Comparison of ENCODE assay signal across 8 cellular contexts in genomic region chr22:36439481-36440271, GRCh38. TPM values are rescaled to one million over a fixed set of nuclear protein-coding genes. Genes with fewer than 3 reads are reported as not detected.
DNase-seq lines count a peak whose midpoint lies in the region; ATAC-seq, FAIRE-seq and TF ChIP-seq lines count a peak whose summit lies in the region.

No MANE protein-coding gene starts in this region.

- intact Hi-C loops in kidney (cut with DNase I), result no loop called here

- no peak overlapping the region for H3K27ac ChIP-seq in kidney (ENCODE audit: low read depth in 2 of 2, low read length in 2 of 2)

- H3K4me1 Mint-ChIP-seq in activated naive CD4-positive, alpha-beta T cell treated with anti-CD3 and anti-CD28 coated beads, Interleukin-2, amount 50 U/mL, for 24 hours, result peaks cover 45% of the 10 kb centered on the region
- peaks cover 54% of the 10 kb centered on the region for H3K4me1 Mint-ChIP-seq in activated naive CD4-positive, alpha-beta T cell treated with anti-CD3 and anti-CD28 coated beads, Interleukin-2, amount 10 ng/mL, durations not matched to agents 7 days and 5 days
- peaks cover 21% of the 10 kb centered on the region for H3K4me1 Mint-ChIP-seq in type B pancreatic cell (ENCODE audit: unreplicated experiment)

- no peaks in the 10 kb centered on the region for H3K27me3 Mint-ChIP-seq in activated naive CD4-positive, alpha-beta T cell treated with anti-CD3 and anti-CD28 coated beads, Interleukin-2, amount 50 U/mL, for 24 hours
- peaks cover 5% of the 10 kb centered on the region for H3K27me3 Mint-ChIP-seq in activated naive CD4-positive, alpha-beta T cell treated with anti-CD3 and anti-CD28 coated beads, Interleukin-2, amount 10 ng/mL, durations not matched to agents 7 days and 5 days
- no peaks in the 10 kb centered on the region for H3K27me3 Mint-ChIP-seq in type B pancreatic cell

- no peak for ATAC-seq in GM18520 (IDR thresholded peaks at IDR 0.05; ENCODE audit: unreplicated experiment)
- ATAC-seq in HG02973 (IDR thresholded peaks at IDR 0.05; ENCODE audit: unreplicated experiment), result no peak

- FAIRE-seq in kidney (lab: Jason Lieb, UNC), result no peak

- CTCF ChIA-PET in activated naive CD4-positive, alpha-beta T cell treated with anti-CD3 and anti-CD28 coated beads, Interleukin-2, amount 10 ng/mL, durations not matched to agents 7 days and 5 days (lab: Charles Lee), result interaction anchor here (1.3 kb wide), 1 partner anchor 138 kb away, joined by 3 read pairs; no protein-coding TSS in a partner anchor

- peak overlapping the region; percentile 74 for H3K27ac Mint-ChIP-seq in activated naive CD4-positive, alpha-beta T cell treated with anti-CD3 and anti-CD28 coated beads, Interleukin-2, amount 50 U/mL, for 24 hours
- no peak overlapping the region for H3K27ac Mint-ChIP-seq in activated naive CD4-positive, alpha-beta T cell treated with anti-CD3 and anti-CD28 coated beads, Interleukin-2, amount 10 ng/mL, durations not matched to agents 7 days and 5 days
- peak overlapping the region; percentile 19 for H3K27ac Mint-ChIP-seq in type B pancreatic cell

- no peak for TF ChIP-seq CTCF in kidney (IDR thresholded peaks at IDR 0.05; ENCODE audit: borderline replicate concordance, extremely low read depth, insufficient read depth)
- no peak for TF ChIP-seq CTCF in type B pancreatic cell (conservative IDR thresholded peaks at IDR 0.05)

- no peaks in the 10 kb centered on the region for H3K9me3 Mint-ChIP-seq in activated naive CD4-positive, alpha-beta T cell treated with anti-CD3 and anti-CD28 coated beads, Interleukin-2, amount 50 U/mL, for 24 hours
- H3K9me3 Mint-ChIP-seq in activated naive CD4-positive, alpha-beta T cell treated with anti-CD3 and anti-CD28 coated beads, Interleukin-2, amount 10 ng/mL, durations not matched to agents 7 days and 5 days, result no peaks in the 10 kb centered on the region
- no peaks in the 10 kb centered on the region for H3K9me3 Mint-ChIP-seq in type B pancreatic cell

- peaks cover 0 to 8% of the 10 kb centered on the region in 2 donors for H3K4me1 ChIP-seq in kidney (ENCODE audit: control insufficient read depth in 1 of 2, insufficient read depth in 1 of 2, low read depth in 1 of 2, low read length in 2 of 2)

- no peaks in the 10 kb centered on the region for H3K9me3 ChIP-seq in kidney (ENCODE audit: control insufficient read depth in 1 of 2, low read length in 2 of 2)

- H3K4me3 ChIP-seq in kidney (ENCODE audit: low read length in 2 of 2), result no peak overlapping the region

- no peak for DNase-seq in activated naive CD4-positive, alpha-beta T cell treated with anti-CD3 and anti-CD28 coated beads, Interleukin-2, amount 10 ng/mL, durations not matched to agents 7 days and 5 days
- DNase-seq in activated T-helper 9 cell treated with anti-CD3 and anti-CD28 coated beads, Interleukin-2, amount 50 U/mL, for 16 hours (ENCODE audit: low read depth), result peak; percentile 11
- DNase-seq in kidney (peak; percentile 94), type B pancreatic cell (ENCODE audit: extremely low spot score, unreplicated experiment) (no peak), DMS79 treated with DMSO at 0.1 percent for 48 hours (lab: John Stamatoyannopoulos, UW) (no peak)

- no peaks in the 10 kb centered on the region for H3K36me3 Mint-ChIP-seq in activated naive CD4-positive, alpha-beta T cell treated with anti-CD3 and anti-CD28 coated beads, Interleukin-2, amount 50 U/mL, for 24 hours
- no peaks in the 10 kb centered on the region for H3K36me3 Mint-ChIP-seq in activated naive CD4-positive, alpha-beta T cell treated with anti-CD3 and anti-CD28 coated beads, Interleukin-2, amount 10 ng/mL, durations not matched to agents 7 days and 5 days
- H3K36me3 Mint-ChIP-seq in type B pancreatic cell, result no peaks in the 10 kb centered on the region

- no peaks in the 10 kb centered on the region for H3K36me3 ChIP-seq in kidney (ENCODE audit: control insufficient read depth in 1 of 2, insufficient read depth in 2 of 2, low read length in 2 of 2)

- H3K4me3 Mint-ChIP-seq in activated naive CD4-positive, alpha-beta T cell treated with anti-CD3 and anti-CD28 coated beads, Interleukin-2, amount 50 U/mL, for 24 hours, result peak overlapping the region; percentile 12
- no peak overlapping the region for H3K4me3 Mint-ChIP-seq in activated naive CD4-positive, alpha-beta T cell treated with anti-CD3 and anti-CD28 coated beads, Interleukin-2, amount 10 ng/mL, durations not matched to agents 7 days and 5 days
- no peak overlapping the region for H3K4me3 Mint-ChIP-seq in type B pancreatic cell

- no peak overlapping the region for H3K9ac ChIP-seq in kidney (ENCODE audit: low read length in 2 of 2)

RNA-seq across cellular contexts. Expression of gene TXN2, which starts 41.8 kb away (rescaled TPM):
- total RNA-seq in kidney (72.8 TPM), type B pancreatic cell (ENCODE audit: low replicate concordance) (73.4 and 77.2 TPM in 2 replicates)
- polyA plus RNA-seq in kidney (ENCODE audit: insufficient read depth, low read depth, low replicate concordance), result 194 TPM

RNA-seq across cellular contexts. Expression of gene MYH9, which starts 51.9 kb away (rescaled TPM):
- total RNA-seq in kidney, result 655 TPM
- polyA plus RNA-seq in kidney (ENCODE audit: insufficient read depth, low read depth, low replicate concordance), result 85.2 TPM
- total RNA-seq in type B pancreatic cell (ENCODE audit: low replicate concordance), result 277 and 364 TPM in 2 replicates

Comparison
In these comparisons a context has a peak if more than half of its experiments do, and no peak if none do; other contexts are left out.
1. DNase-seq: peak in activated T-helper 9 cell treated with anti-CD3 and anti-CD28 coated beads, Interleukin-2, amount 50 U/mL, for 16 hours (single experiment) and kidney (single experiment); none in activated naive CD4-positive, alpha-beta T cell treated with anti-CD3 and anti-CD28 coated beads, Interleukin-2, amount 10 ng/mL, durations not matched to agents 7 days and 5 days (single experiment), type B pancreatic cell (single experiment) and DMS79 treated with DMSO at 0.1 percent for 48 hours (single experiment).